In genomic region chr1:84298336-84298687, GRCh38 we compare ENCODE assay signal across 1 cellular context.
A peak's percentile ranks its signal among the peaks of the same experiment; 100 is the strongest.
TF ChIP-seq lines count a peak whose summit lies in the region.

No MANE protein-coding gene starts in this region.

TF ChIP-seq in HEK293, 187 proteins besides CTCF, POLR2A, EP300 and RAD21 (continued from another document and continues in another):
- TF ChIP-seq ZNF394 (tag by site-specific recombination; IDR thresholded peaks at IDR 0.05; ENCODE audit: borderline replicate concordance) = no peak
- TF ChIP-seq ZNF660 (tag by site-specific recombination; IDR thresholded peaks at IDR 0.05) = peak; percentile 52
- TF ChIP-seq BCL6B (tag by site-specific recombination; IDR thresholded peaks at IDR 0.05) = no peak
- peak; percentile 73; the same call in 1 of the 2 replicates for TF ChIP-seq ZNF561 (tag by site-specific recombination; IDR thresholded peaks at IDR 0.05; ENCODE audit: borderline replicate concordance)
- TF ChIP-seq BCL11A (tag by site-specific recombination; IDR thresholded peaks at IDR 0.05; ENCODE audit: low read depth) = no peak
- TF ChIP-seq ZNF776 (tag by site-specific recombination; IDR thresholded peaks at IDR 0.05; ENCODE audit: borderline replicate concordance) = no peak
- no peak for TF ChIP-seq ZNF350 (tag by site-specific recombination; IDR thresholded peaks at IDR 0.05)
- TF ChIP-seq ZFHX2 (tag by site-specific recombination; conservative IDR thresholded peaks at IDR 0.05) = peak; percentile 95
- TF ChIP-seq ZNF19 (tag by site-specific recombination; IDR thresholded peaks at IDR 0.05; ENCODE audit: low read depth) = no peak
- no peak for TF ChIP-seq ZNF48 (tag by site-specific recombination; IDR thresholded peaks at IDR 0.05)
- TF ChIP-seq ZNF221 (tag by site-specific recombination; IDR thresholded peaks at IDR 0.05; ENCODE audit: borderline replicate concordance) = no peak
- no peak for TF ChIP-seq SCRT2 (tag by site-specific recombination; IDR thresholded peaks at IDR 0.05)
- peak; percentile 93 for TF ChIP-seq ZNF785 (tag by site-specific recombination; IDR thresholded peaks at IDR 0.05)
- TF ChIP-seq ZNF311 (tag by site-specific recombination; IDR thresholded peaks at IDR 0.05; ENCODE audit: borderline replicate concordance) = no peak
- TF ChIP-seq HOXA7 (CRISPR knock-in tag; IDR thresholded peaks at IDR 0.05; ENCODE audit: borderline replicate concordance) = no peak
- TF ChIP-seq MEIS1 (CRISPR knock-in tag; IDR thresholded peaks at IDR 0.05; ENCODE audit: borderline replicate concordance) = no peak
- TF ChIP-seq ZNF280C (tag by site-specific recombination; IDR thresholded peaks at IDR 0.05) = no peak
- TF ChIP-seq ZNF121 (tag by site-specific recombination; IDR thresholded peaks at IDR 0.05) = no peak
- TF ChIP-seq OVOL3 (tag by site-specific recombination; IDR thresholded peaks at IDR 0.05) = no peak
- no peak for TF ChIP-seq ZNF10 (tag by site-specific recombination; IDR thresholded peaks at IDR 0.05)
- peak; percentile 37; the same call in 1 of the 2 replicates for TF ChIP-seq YY2 (tag by site-specific recombination; IDR thresholded peaks at IDR 0.05)
- TF ChIP-seq ZNF529 (tag by site-specific recombination; IDR thresholded peaks at IDR 0.05; ENCODE audit: insufficient replicate concordance) = no peak
- TF ChIP-seq EGR2 (tag by site-specific recombination; IDR thresholded peaks at IDR 0.05; ENCODE audit: low read depth) = peak; percentile 88
- no peak for TF ChIP-seq ZNF610 (tag by site-specific recombination; IDR thresholded peaks at IDR 0.05; ENCODE audit: borderline replicate concordance)
- peak; percentile 52 for TF ChIP-seq PATZ1 (tag by site-specific recombination; IDR thresholded peaks at IDR 0.05)
- no peak for TF ChIP-seq ZFP41 (tag by site-specific recombination; IDR thresholded peaks at IDR 0.05; ENCODE audit: borderline replicate concordance)
- TF ChIP-seq REST (tag by site-specific recombination; IDR thresholded peaks at IDR 0.05) = no peak
- TF ChIP-seq KLF16 (tag by site-specific recombination; IDR thresholded peaks at IDR 0.05) = no peak
- TF ChIP-seq SP2 (tag by site-specific recombination; IDR thresholded peaks at IDR 0.05) = no peak; the same call in 1 of the 2 replicates
- TF ChIP-seq ZNF488 (tag by site-specific recombination; IDR thresholded peaks at IDR 0.05) = no peak
- no peak for TF ChIP-seq ZNF629 (tag by site-specific recombination; IDR thresholded peaks at IDR 0.05)
- no peak for TF ChIP-seq ZNF16 (tag by site-specific recombination; IDR thresholded peaks at IDR 0.05; ENCODE audit: low read depth)
- TF ChIP-seq ZEB2 (tag by site-specific recombination; IDR thresholded peaks at IDR 0.05) = no peak
- TF ChIP-seq WT1 (tag by site-specific recombination; IDR thresholded peaks at IDR 0.05) = no peak
- no peak for TF ChIP-seq ZNF354C (tag by site-specific recombination; IDR thresholded peaks at IDR 0.05; ENCODE audit: borderline replicate concordance, low read depth)
- no peak for TF ChIP-seq ZNF521 (tag by site-specific recombination; IDR thresholded peaks at IDR 0.05)
- no peak for TF ChIP-seq BCL11B (tag by site-specific recombination; IDR thresholded peaks at IDR 0.05; ENCODE audit: low read depth)
- no peak; the same call in 1 of the 2 replicates for TF ChIP-seq KLF10 (tag by site-specific recombination; IDR thresholded peaks at IDR 0.05)
- no peak for TF ChIP-seq ZSCAN30 (tag by site-specific recombination; IDR thresholded peaks at IDR 0.05)
- no peak for TF ChIP-seq ZNF768 (tag by site-specific recombination; IDR thresholded peaks at IDR 0.05)
- no peak for TF ChIP-seq ZSCAN23 (tag by site-specific recombination; IDR thresholded peaks at IDR 0.05)
- no peak for TF ChIP-seq ZNF324 (tag by site-specific recombination; IDR thresholded peaks at IDR 0.05)
- no peak for TF ChIP-seq ZNF549 (tag by site-specific recombination; IDR thresholded peaks at IDR 0.05)
- TF ChIP-seq ZNF398 (tag by site-specific recombination; IDR thresholded peaks at IDR 0.05) = no peak
- 0 out of 2 replicates have a peak, but pooled peaks have one; percentile 17 for TF ChIP-seq SP3 (tag by site-specific recombination; IDR thresholded peaks at IDR 0.05)
- TF ChIP-seq HIC1 (tag by site-specific recombination; IDR thresholded peaks at IDR 0.05) = no peak
- no peak for TF ChIP-seq FEZF1 (tag by site-specific recombination; IDR thresholded peaks at IDR 0.05)
- no peak for TF ChIP-seq ZNF404 (tag by site-specific recombination; IDR thresholded peaks at IDR 0.05)
- no peak for TF ChIP-seq ZNF544 (tag by site-specific recombination; IDR thresholded peaks at IDR 0.05)
- TF ChIP-seq ZNF23 (tag by site-specific recombination; IDR thresholded peaks at IDR 0.05; ENCODE audit: borderline replicate concordance) = no peak
- no peak for TF ChIP-seq ZNF416 (tag by site-specific recombination; IDR thresholded peaks at IDR 0.05)
- 0 out of 2 replicates have a peak, but pooled peaks have one; percentile 26 for TF ChIP-seq INSM2 (tag by site-specific recombination; IDR thresholded peaks at IDR 0.05)
- no peak for TF ChIP-seq ZSCAN18 (tag by site-specific recombination; IDR thresholded peaks at IDR 0.05)
- no peak for TF ChIP-seq ZNF664 (tag by site-specific recombination; IDR thresholded peaks at IDR 0.05)
